24 cellular contexts compared by ENCODE assay signal in the genomic region with DNA sequence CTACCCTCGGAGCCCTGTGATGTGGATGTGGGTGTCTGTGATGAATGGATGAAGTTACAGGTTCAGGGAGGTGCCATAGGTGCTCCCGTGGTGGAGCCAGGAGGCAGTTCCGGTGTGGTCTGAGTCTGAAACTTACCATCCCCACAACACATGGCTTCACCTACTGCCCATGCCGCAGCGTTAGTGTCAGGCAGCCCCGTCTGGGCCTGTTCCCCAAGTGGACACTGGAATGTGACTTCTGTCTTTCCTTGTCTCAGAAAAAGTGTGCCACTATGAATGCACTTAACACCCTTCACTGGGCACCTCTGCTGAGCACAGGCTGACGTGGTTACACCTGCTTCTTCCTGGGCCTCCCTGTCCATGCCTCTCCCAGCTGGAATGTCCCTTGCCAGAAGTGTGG.
"Had no signal": no experiment of that assay in that cellular context is flagged by ENCODE, and none has a peak within 500 bp of the region (broad histone marks: within the 10 kb centered on the region; RNA-seq: fewer than 3 reads in every experiment).

No MANE protein-coding gene starts in this region.

- H3K4me3 Mint-ChIP-seq: activated CD4-positive, alpha-beta memory T cell treated with anti-CD3 and anti-CD28 coated beads, Interleukin-2, amount 10 ng/mL, durations not matched to agents 7 days and 5 days; activated CD4-positive, alpha-beta T cell treated with anti-CD3 and anti-CD28 coated beads for 36 hours; activated naive CD8-positive, alpha-beta T cell treated with anti-CD3 and anti-CD28 coated beads, Interleukin-2, amount 10 ng/mL, durations not matched to agents 7 days and 5 days; IgD-negative memory B cell had no signal

- H3K4me2 ChIP-seq: KMS-11, SK-N-SH had no signal

- H3K36me3 ChIP-seq: adrenal gland, SJCRH30 had no signal

- H3K27ac Mint-ChIP-seq: activated CD4-positive, alpha-beta memory T cell treated with anti-CD3 and anti-CD28 coated beads, Interleukin-2, amount 10 ng/mL, durations not matched to agents 7 days and 5 days; activated CD4-positive, alpha-beta T cell treated with anti-CD3 and anti-CD28 coated beads for 36 hours; activated naive CD8-positive, alpha-beta T cell treated with anti-CD3 and anti-CD28 coated beads, Interleukin-2, amount 10 ng/mL, durations not matched to agents 7 days and 5 days had no signal

- ATAC-seq: activated CD4-positive, alpha-beta T cell treated with anti-CD3 and anti-CD28 coated beads for 36 hours; Right ventricle myocardium inferior had no signal

- H3K27ac ChIP-seq: adrenal gland, KMS-11, SJCRH30, VCaP had no signal

- H3K4me3 ChIP-seq: adrenal gland, SJCRH30 had no signal

- H3K27me3 Mint-ChIP-seq: activated CD4-positive, alpha-beta memory T cell treated with anti-CD3 and anti-CD28 coated beads, Interleukin-2, amount 10 ng/mL, durations not matched to agents 7 days and 5 days; activated naive CD8-positive, alpha-beta T cell treated with anti-CD3 and anti-CD28 coated beads, Interleukin-2, amount 10 ng/mL, durations not matched to agents 7 days and 5 days; IgD-negative memory B cell had no signal

- H3K4me1 ChIP-seq: adrenal gland, SJCRH30 had no signal

- H3K9me3 Mint-ChIP-seq: activated CD4-positive, alpha-beta memory T cell treated with anti-CD3 and anti-CD28 coated beads, Interleukin-2, amount 10 ng/mL, durations not matched to agents 7 days and 5 days; activated naive CD8-positive, alpha-beta T cell treated with anti-CD3 and anti-CD28 coated beads, Interleukin-2, amount 10 ng/mL, durations not matched to agents 7 days and 5 days had no signal

- H3K9me3 ChIP-seq: adrenal gland, SJCRH30, SK-N-SH had no signal

- DNase-seq: activated CD4-positive, alpha-beta memory T cell treated with anti-CD3 and anti-CD28 coated beads, Interleukin-2, amount 10 ng/mL, durations not matched to agents 7 days and 5 days; activated CD4-positive, alpha-beta T cell treated with anti-CD3 and anti-CD28 coated beads for 36 hours; activated CD4-positive, alpha-beta T cell treated with anti-CD3 and anti-CD28 coated beads, Interleukin-2, amount 50 U/mL, for 1 hour; activated CD8-positive, alpha-beta memory T cell treated with anti-CD3 and anti-CD28 coated beads, Interleukin-2, amount 50 U/mL, for 4 hours; activated naive CD4-positive, alpha-beta T cell treated with anti-CD3 and anti-CD28 coated beads, Interleukin-2, amount 50 U/mL, for 16 hours; activated naive CD8-positive, alpha-beta T cell treated with anti-CD3 and anti-CD28 coated beads, Interleukin-2, amount 10 ng/mL, durations not matched to agents 7 days and 5 days; activated T-cell treated with anti-CD3 and anti-CD28 coated beads, Interleukin-2, amount 50 U/mL, for 1 hour; adrenal gland; anterior cingulate cortex; MV-4-11; NCI-H1105; NCI-H146; NCI-H187 treated with DMSO at 0.1 percent for 48 hours; NCI-H2171; NCI-H2227 treated with DMSO at 0.1 percent for 48 hours; NCI-H526; NCI-H82; SJCRH30; SK-N-SH; T-helper 1 cell had no signal

- H3K36me3 Mint-ChIP-seq: activated naive CD8-positive, alpha-beta T cell treated with anti-CD3 and anti-CD28 coated beads, Interleukin-2, amount 10 ng/mL, durations not matched to agents 7 days and 5 days had no signal

- H3K27me3 ChIP-seq: adrenal gland, SJCRH30 had no signal

- H3K9ac ChIP-seq: KMS-11, SK-N-SH had no signal
